In genomic region chr18:69677595-69677994, GRCh38 we compare ENCODE assay signal across 27 cellular contexts.
"Had no signal": no experiment of that assay in that cellular context is flagged by ENCODE, and none has a peak within 500 bp of the region (broad histone marks: within the 10 kb centered on the region; RNA-seq: fewer than 3 reads in every experiment).

No MANE protein-coding gene starts in this region.

- H3K9me3 ChIP-seq: stomach, suprapubic skin, testis, thoracic aorta, thyroid gland, tibial artery, tibial nerve, transverse colon, upper lobe of left lung, upper lobe of right lung, uterus, vagina had no signal

- FAIRE-seq: urothelium cell line had no signal

- DNase-seq: stimulated activated CD4-positive, alpha-beta T cell treated with anti-CD3 and anti-CD28 coated beads, Interleukin-2, amount 100 ng/mL, for 48 hours; stimulated activated CD4-positive, alpha-beta T cell treated with anti-CD3 and anti-CD28 coated beads, Interleukin-4, amount 100 ng/mL, for 1 hour; stimulated activated CD4-positive, alpha-beta T cell treated with anti-CD3 and anti-CD28 coated beads, Interleukin-4, amount 100 ng/mL, for 24 hours; stimulated activated CD4-positive, alpha-beta T cell treated with anti-CD3 and anti-CD28 coated beads, Interleukin-4, amount 100 ng/mL, for 4 hours; stimulated activated CD8-positive, alpha-beta memory T cell treated with anti-CD3 and anti-CD28 coated beads, Interleukin-4, amount 100 ng/mL, for 48 hours; stimulated activated naive B cell treated with anti-CD40 and anti-IgM and Interleukin-4, amounts not matched to agents 10 μg/mL and 1 μg/mL and 100 μg/mL, for 72 hours; stimulated activated naive CD4-positive, alpha-beta T cell; stimulated activated naive CD4-positive, alpha-beta T cell treated with Interleukin-2 at 50 U/mL for 16 hours; stimulated activated naive CD8-positive, alpha-beta T cell treated with anti-CD3 and anti-CD28 coated beads, Interleukin-15, amount 100 ng/mL, for 72 hours; stimulated activated naive CD8-positive, alpha-beta T cell treated with anti-CD3 and anti-CD28 coated beads, Interleukin-15, Interleukin-2, amounts not matched to agents 100 U/mL and 50 U/mL, for 24 hours; stomach; substantia nigra; testis; thyroid gland; tibial artery; transverse colon; trophoblast cell; upper lobe of left lung; upper lobe of right lung; uterus had no signal

- H3K4me1 ChIP-seq: stomach, suprapubic skin, testis, thyroid gland, transverse colon, upper lobe of left lung, upper lobe of right lung, uterus, vagina had no signal

- H3K27ac ChIP-seq: stomach, suprapubic skin, testis, thoracic aorta, thyroid gland, tibial artery, tibial nerve, transverse colon, upper lobe of left lung, upper lobe of right lung, uterus, vagina had no signal

- H3K36me3 ChIP-seq: stomach, suprapubic skin, thoracic aorta, thyroid gland, tibial artery, tibial nerve, transverse colon, upper lobe of left lung, upper lobe of right lung, uterus, vagina had no signal

- H3K4me3 ChIP-seq: stomach, suprapubic skin, testis, thoracic aorta, thyroid gland, tibial artery, tibial nerve, transverse colon, upper lobe of left lung, upper lobe of right lung, uterus, vagina had no signal

- ATAC-seq: stimulated activated effector memory CD8-positive, alpha-beta T cell treated with anti-CD3 and anti-CD28 coated beads, Interleukin-12 subunit alpha, Interleukin-12 subunit beta, amount 100 ng/mL, for 72 hours; stimulated activated memory B cell treated with anti-CD40 and anti-IgM and Interleukin-4, amounts not matched to agents 10 μg/mL and 1 μg/mL and 100 μg/mL, for 72 hours; stimulated activated naive B cell treated with anti-CD40 and anti-IgM and Interleukin-4, amounts not matched to agents 10 μg/mL and 1 μg/mL and 100 μg/mL, for 72 hours; stimulated activated naive CD8-positive, alpha-beta T cell treated with anti-CD3 and anti-CD28 coated beads, Interleukin-15, amount 100 ng/mL, for 72 hours; stimulated activated naive CD8-positive, alpha-beta T cell treated with anti-CD3 and anti-CD28 coated beads, Interleukin-15, Interleukin-2, amounts not matched to agents 100 U/mL and 50 U/mL, for 24 hours; upper lobe of right lung had no signal

- H3K27me3 ChIP-seq: stomach, suprapubic skin, testis, thyroid gland, tibial artery, tibial nerve, transverse colon, upper lobe of left lung, upper lobe of right lung, uterus, vagina had no signal
